In the genomic region with DNA sequence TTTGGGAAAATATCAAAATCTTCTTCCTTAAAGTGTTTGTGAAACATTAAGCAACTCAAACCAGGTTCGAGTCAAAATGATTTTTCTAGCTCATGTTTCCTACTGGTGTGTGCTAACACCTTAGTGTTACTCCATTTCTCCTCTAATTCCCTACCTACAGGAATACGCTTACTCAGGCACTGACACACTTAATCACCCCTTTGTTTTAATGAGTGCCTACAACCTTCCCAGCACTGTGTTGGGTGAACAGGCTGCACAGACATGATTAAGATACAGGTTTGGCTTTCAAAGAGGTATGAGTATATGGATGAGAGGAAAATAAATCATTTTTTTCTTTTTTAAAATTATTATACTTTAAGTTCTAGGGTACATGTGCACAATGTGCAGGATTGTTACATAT, we compare ENCODE assay signal across 38 cellular contexts. TPM values are rescaled to one million over a fixed set of nuclear protein-coding genes. Genes with fewer than 3 reads are reported as not detected.
"Had no signal": no experiment of that assay in that cellular context is flagged by ENCODE, and none has a peak within 500 bp of the region (broad histone marks: within the 10 kb centered on the region; RNA-seq: fewer than 3 reads in every experiment).

No MANE protein-coding gene starts in this region.

- H3K36me3 ChIP-seq: MG63 had no signal

- H3K27ac ChIP-seq: KMS-11 had no signal

- H3K4me3 ChIP-seq: MG63 had no signal

- DNase-seq: Karpas-422, Kasumi-1, KG1, MG63, MM.1S, MV-4-11, NCI-H1048, NCI-H1092, NCI-H1092 treated with DMSO at 0.1 percent for 48 hours, NCI-H1105, NCI-H1105 treated with DMSO at 0.1 percent for 48 hours, NCI-H1417, NCI-H1417 treated with DMSO at 0.1 percent for 48 hours, NCI-H1436, NCI-H1436 treated with DMSO at 0.1 percent for 48 hours, NCI-H146, NCI-H1694, NCI-H1694 treated with DMSO at 0.1 percent for 48 hours, NCI-H187, NCI-H187 treated with DMSO at 0.1 percent for 48 hours, NCI-H1930, NCI-H2029, NCI-H2029 treated with DMSO at 0.1 percent for 48 hours, NCI-H2081, NCI-H2081 treated with DMSO at 0.1 percent for 48 hours, NCI-H2107, NCI-H2171, NCI-H2171 treated with DMSO at 0.1 percent for 48 hours, NCI-H2227 treated with DMSO at 0.1 percent for 48 hours, NCI-H226, NCI-H345, NCI-H446, NCI-H446 treated with DMSO at 0.1 percent for 48 hours, NCI-H510A had no signal

- H3K9me3 ChIP-seq: MG63 had no signal

RNA-seq across cellular contexts. Expression of gene PZP, which starts 15.6 kb away (rescaled TPM):
- total RNA-seq: LHCN-M2, M059J, NCI-H460 had no signal
